ENCODE assay signal across 12 cellular contexts in genomic region chr2:105865222-105865913, GRCh38.
A peak's percentile ranks its signal among the peaks of the same experiment; 100 is the strongest.
DNase-seq lines count a peak whose midpoint lies in the region; ATAC-seq and TF ChIP-seq lines count a peak whose summit lies in the region.
"Had no signal": no experiment of that assay in that cellular context is flagged by ENCODE, and none has a peak within 500 bp of the region (broad histone marks: within the 10 kb centered on the region; RNA-seq: fewer than 3 reads in every experiment).

No MANE protein-coding gene starts in this region.

- H3K9me3 Mint-ChIP-seq in activated T-cell treated with anti-CD3 and anti-CD28 coated beads, Interleukin-2, amount 50 U/mL, for 4 hours = no peaks in the 10 kb centered on the region
- no peaks in the 10 kb centered on the region for H3K9me3 Mint-ChIP-seq in activated B cell treated with CpG ODN at 0.5 μM for 24 hours
- H3K9me3 Mint-ChIP-seq in stimulated activated naive B cell treated with anti-CD40 and anti-IgM and Interleukin-4, amounts not matched to agents 10 μg/mL and 1 μg/mL and 100 μg/mL, for 72 hours = peaks cover 0 to 3% of the 10 kb centered on the region in 2 donors

- POLR2A ChIA-PET in activated B cell treated with CpG ODN at 0.5 μM for 24 hours (lab: Charles Lee) = no interaction called here

- WGBS in esophagus squamous epithelium, 2 donors = 58 to 71% methylated on average over 7 to 8 of the region's 9 CpGs

- peak overlapping the region; percentile 17 for H3K4me3 Mint-ChIP-seq in activated T-cell treated with anti-CD3 and anti-CD28 coated beads, Interleukin-2, amount 50 U/mL, for 4 hours
- H3K4me3 Mint-ChIP-seq in activated B cell treated with CpG ODN at 0.5 μM for 24 hours = no peak overlapping the region
- H3K4me3 Mint-ChIP-seq in stimulated activated naive B cell treated with anti-CD40 and anti-IgM and Interleukin-4, amounts not matched to agents 10 μg/mL and 1 μg/mL and 100 μg/mL, for 72 hours = no peak overlapping the region

- no peaks in the 10 kb centered on the region for H3K27me3 ChIP-seq in esophagus squamous epithelium

- peaks cover 0 to 77% (median 38%) of the 10 kb centered on the region in 3 donors for H3K4me1 ChIP-seq in esophagus squamous epithelium

- TF ChIP-seq POLR2A in esophagus squamous epithelium (IDR thresholded peaks at IDR 0.05) = no peak

- no peak for DNase-seq in activated T-cell treated with anti-CD3 and anti-CD28 coated beads, Interleukin-2, amount 50 U/mL, for 4 hours
- DNase-seq in activated T-cell treated with anti-CD3 and anti-CD28 coated beads, Interleukin-2, amount 50 U/mL, for 1 hour = no peak
- no peak for DNase-seq in activated B cell treated with CpG ODN at 0.5 μM for 24 hours
- DNase-seq in esophagus squamous epithelium (lab: John Stamatoyannopoulos, UW) = no peak
- no peak for DNase-seq in stimulated activated naive B cell treated with anti-CD40 and anti-IgM and Interleukin-4, amounts not matched to agents 10 μg/mL and 1 μg/mL and 100 μg/mL, for 72 hours
- no peak for DNase-seq in stimulated activated CD4-positive, alpha-beta T cell treated with anti-CD3 and anti-CD28 coated beads, Interleukin-4, amount 100 ng/mL, for 4 hours
- no peak for DNase-seq in stimulated activated naive CD4-positive, alpha-beta T cell (lab: John Stamatoyannopoulos, UW)
- DNase-seq: AML-193, T-helper 9 cell had no signal

- H3K4me1 Mint-ChIP-seq in activated T-cell treated with anti-CD3 and anti-CD28 coated beads, Interleukin-2, amount 50 U/mL, for 4 hours (ENCODE audit: low read depth) = peaks cover 90% of the 10 kb centered on the region
- H3K4me1 Mint-ChIP-seq in activated B cell treated with CpG ODN at 0.5 μM for 24 hours = peaks cover 78% of the 10 kb centered on the region
- peaks cover 64 to 91% of the 10 kb centered on the region in 2 donors for H3K4me1 Mint-ChIP-seq in stimulated activated naive B cell treated with anti-CD40 and anti-IgM and Interleukin-4, amounts not matched to agents 10 μg/mL and 1 μg/mL and 100 μg/mL, for 72 hours

- peak overlapping the region in 3 of 4 donors; percentile 3 to 43 (median 19) for H3K27ac ChIP-seq in esophagus squamous epithelium

- ATAC-seq in activated T-cell treated with anti-CD3 and anti-CD28 coated beads, Interleukin-2, amount 50 U/mL, for 4 hours = peak; percentile 39 to 48
- ATAC-seq in activated B cell treated with CpG ODN at 0.5 μM for 24 hours (ENCODE audit: low read depth) (no peak), HG03565 (IDR thresholded peaks at IDR 0.05; ENCODE audit: unreplicated experiment) (no peak)
- peak in 1 of 2 donors; percentile 4 for ATAC-seq in stimulated activated naive B cell treated with anti-CD40 and anti-IgM and Interleukin-4, amounts not matched to agents 10 μg/mL and 1 μg/mL and 100 μg/mL, for 72 hours (replicated peaks)
- ATAC-seq: HepG2 had no signal

- CTCF ChIA-PET in activated B cell treated with CpG ODN at 0.5 μM for 24 hours (lab: Charles Lee) = no interaction called here

- H3K36me3 ChIP-seq in esophagus squamous epithelium = no peaks in the 10 kb centered on the region

- H3K9me3 ChIP-seq in esophagus squamous epithelium = no peaks in the 10 kb centered on the region

- no peak for TF ChIP-seq CTCF in activated B cell treated with CpG ODN at 0.5 μM for 24 hours (IDR thresholded peaks at IDR 0.05)
- no peak for TF ChIP-seq CTCF in esophagus squamous epithelium (IDR thresholded peaks at IDR 0.05)

- intact Hi-C loops in activated B cell treated with CpG ODN at 0.5 μM for 24 hours (cut with micrococcal nuclease) (no loop called here), esophagus squamous epithelium (cut with DNase I) (no loop called here)

- peak overlapping the region; percentile 25 for H3K27ac Mint-ChIP-seq in activated B cell treated with CpG ODN at 0.5 μM for 24 hours
- H3K27ac Mint-ChIP-seq in stimulated activated naive B cell treated with anti-CD40 and anti-IgM and Interleukin-4, amounts not matched to agents 10 μg/mL and 1 μg/mL and 100 μg/mL, for 72 hours = peak overlapping the region; percentile 66

- H3K36me3 Mint-ChIP-seq in activated T-cell treated with anti-CD3 and anti-CD28 coated beads, Interleukin-2, amount 50 U/mL, for 4 hours (ENCODE audit: insufficient read depth) = peaks cover 31% of the 10 kb centered on the region
- peaks cover 54% of the 10 kb centered on the region for H3K36me3 Mint-ChIP-seq in activated B cell treated with CpG ODN at 0.5 μM for 24 hours (ENCODE audit: low read depth)
- H3K36me3 Mint-ChIP-seq in stimulated activated naive B cell treated with anti-CD40 and anti-IgM and Interleukin-4, amounts not matched to agents 10 μg/mL and 1 μg/mL and 100 μg/mL, for 72 hours = peaks cover 58 to 76% of the 10 kb centered on the region in 2 donors

- no peak overlapping the region for H3K4me3 ChIP-seq in esophagus squamous epithelium
- H3K4me3 ChIP-seq: lung had no signal

- H3K27me3 Mint-ChIP-seq in activated T-cell treated with anti-CD3 and anti-CD28 coated beads, Interleukin-2, amount 50 U/mL, for 4 hours (ENCODE audit: low read depth) = no peaks in the 10 kb centered on the region
- H3K27me3 Mint-ChIP-seq in activated B cell treated with CpG ODN at 0.5 μM for 24 hours = no peaks in the 10 kb centered on the region
- H3K27me3 Mint-ChIP-seq in stimulated activated naive B cell treated with anti-CD40 and anti-IgM and Interleukin-4, amounts not matched to agents 10 μg/mL and 1 μg/mL and 100 μg/mL, for 72 hours = no peaks in the 10 kb centered on the region

Comparison
In these comparisons a context has a peak if more than half of its experiments do, and no peak if none do; other contexts are left out.
1. ATAC-seq: peak in activated T-cell treated with anti-CD3 and anti-CD28 coated beads, Interleukin-2, amount 50 U/mL, for 4 hours (2 of 2); none in activated B cell treated with CpG ODN at 0.5 μM for 24 hours (single experiment) and HG03565 (single experiment).